ENCODE assay signal across 8 cellular contexts in genomic region chr12:71665109-71665476, GRCh38. TPM values are rescaled to one million over a fixed set of nuclear protein-coding genes. Genes with fewer than 3 reads are reported as not detected.
A peak's percentile ranks its signal among the peaks of the same experiment; 100 is the strongest.
DNase-seq lines count a peak whose midpoint lies in the region; ATAC-seq and TF ChIP-seq lines count a peak whose summit lies in the region.

No MANE protein-coding gene starts in this region.

- H3K27ac Mint-ChIP-seq in HFFc6, result peak overlapping the region; percentile 100

- intact Hi-C loops in body of pancreas (cut with DNase I), result no loop called here

- H3K36me3 Mint-ChIP-seq in HFFc6 (ENCODE audit: low read depth), result peaks cover 28% of the 10 kb centered on the region

- H3K4me1 ChIP-seq in body of pancreas (peaks cover 22% of the 10 kb centered on the region), muscle layer of colon (ENCODE audit: insufficient read depth, low read length) (peaks cover 27% of the 10 kb centered on the region)

- peaks cover 4% of the 10 kb centered on the region; the same call in 1 of the 2 replicates for H3K9me3 Mint-ChIP-seq in HFFc6

- H3K27ac ChIP-seq in body of pancreas (peak overlapping the region; percentile 93 to 98 (median 95)), muscle layer of colon (ENCODE audit: low read depth, low read length) (peak overlapping the region; percentile 82)

- ATAC-seq in body of pancreas (no peak), GM18519 (IDR thresholded peaks at IDR 0.05; ENCODE audit: low FRiP score, unreplicated experiment) (no peak)

- no peaks in the 10 kb centered on the region for H3K36me3 ChIP-seq in body of pancreas (replicated peaks in 1 of 2; ENCODE audit: insufficient read depth in 1 of 2, low read depth in 2 of 2)
- no peaks in the 10 kb centered on the region for H3K36me3 ChIP-seq in muscle layer of colon (ENCODE audit: insufficient read depth, low read length)

- no peak for TF ChIP-seq POLR2A in body of pancreas (IDR thresholded peaks at IDR 0.05)

- TF ChIP-seq CTCF in AG04449 (IDR thresholded peaks at IDR 0.05; ENCODE audit: insufficient read depth, low read length, missing control alignments), result no peak
- TF ChIP-seq CTCF in HFFc6 (IDR thresholded peaks at IDR 0.05), result no peak
- TF ChIP-seq CTCF in body of pancreas (IDR thresholded peaks at IDR 0.05), result no peak

- H3K4me3 ChIP-seq in AG04449 (ENCODE audit: low read depth, low read length), result peak overlapping the region; percentile 88
- H3K4me3 ChIP-seq in body of pancreas, result peak overlapping the region; percentile 64 to 76
- H3K4me3 ChIP-seq in muscle layer of colon (ENCODE audit: low read depth in 1 of 2, low read length in 2 of 2), result peak overlapping the region; percentile 84 to 96

- H3K27me3 ChIP-seq in body of pancreas (no peaks in the 10 kb centered on the region), muscle layer of colon (ENCODE audit: control insufficient read depth in 1 of 2, insufficient read depth in 2 of 2, low read length in 2 of 2) (no peaks in the 10 kb centered on the region)

- WGBS in body of pancreas, 2 donors, result 1 to 11% methylated on average over 4 of the region's 4 CpGs

- no peak for DNase-seq in AG04449 (ENCODE audit: low read depth, low spot score)
- DNase-seq in HFFc6, result no peak
- peak in 2 of 4 donors; percentile 14 to 30 for DNase-seq in body of pancreas
- no peak for DNase-seq in dermis blood vessel endothelial cell
- DNase-seq in SIG-M5 treated with dmso at 0.1 percent for 504 hours (lab: John Stamatoyannopoulos, UW; ENCODE audit: unreplicated experiment), result no peak
- DNase-seq in NCI-H1694 (lab: John Stamatoyannopoulos, UW), result no peak

- H3K27me3 Mint-ChIP-seq in HFFc6 (ENCODE audit: insufficient read depth), result peaks cover 2% of the 10 kb centered on the region

- no peaks in the 10 kb centered on the region for H3K9me3 ChIP-seq in body of pancreas
- no peaks in the 10 kb centered on the region for H3K9me3 ChIP-seq in muscle layer of colon (ENCODE audit: low read length)

- peak overlapping the region; percentile 96 for H3K9ac ChIP-seq in muscle layer of colon (ENCODE audit: low read length)

- H3K4me3 Mint-ChIP-seq in HFFc6, result peak overlapping the region; percentile 97

- CTCF ChIA-PET in AG04449 (lab: Yijun Ruan, JAX), result interaction anchor here (1.1 to 2.9 kb wide), 4 partner anchors 10 to 83 kb away, joined by 6 to 33 read pairs (median 8); no protein-coding TSS in a partner anchor

- POLR2A ChIA-PET in AG04449 (lab: Yijun Ruan, JAX), result interaction anchor here (2.7 kb wide), 1 partner anchor 20 kb away, joined by 33 read pairs; the partner anchor contains the start of gene TMEM19

- H3K4me1 Mint-ChIP-seq in HFFc6 (ENCODE audit: low read depth), result peaks cover 31% of the 10 kb centered on the region

RNA-seq across cellular contexts. Expression of gene THAP2, which starts 1.0 kb away (rescaled TPM):
- total RNA-seq in HFFc6 (2021; fragmentation: NEBNext Ultra II Directional; extraction: Animal tissue kit (Norgen Biotek cat#: 25700)), result 1 to 10 TPM; 3.8 to 5.1 (median 4.4) TPM
- total RNA-seq in body of pancreas, result 10 to 100 TPM in 1 of 2 donors, under 1 TPM in 1; 0.99 to 15.0 TPM
- 3.6 and 3.8 TPM in 2 replicates for total RNA-seq in dermis blood vessel endothelial cell

RNA-seq across cellular contexts. Expression of gene ZFC3H1, which starts 1.4 kb away (rescaled TPM):
- total RNA-seq in HFFc6 (2021; fragmentation: NEBNext Ultra II Directional; extraction: Animal tissue kit (Norgen Biotek cat#: 25700)), result 10 to 100 TPM; 23.4 to 32.5 (median 30.5) TPM
- total RNA-seq in body of pancreas (100 to 1,000 TPM in 1 of 2 donors, 10 to 100 TPM in 1; 36.1 to 116 TPM), dermis blood vessel endothelial cell (22.8 and 32.5 TPM in 2 replicates)

RNA-seq across cellular contexts. Expression of gene TMEM19, which starts 20.8 kb away (rescaled TPM):
- 10 to 100 TPM; 24.0 to 41.6 (median 33.9) TPM for total RNA-seq in HFFc6 (2021; fragmentation: NEBNext Ultra II Directional; extraction: Animal tissue kit (Norgen Biotek cat#: 25700))
- total RNA-seq in body of pancreas (10 to 100 TPM; 11.2 to 16.6 TPM), dermis blood vessel endothelial cell (37.1 and 55.9 TPM in 2 replicates)
